In genomic region chr11:85828640-85828978, GRCh38 we compare ENCODE assay signal across 17 cellular contexts. TPM values are rescaled to one million over a fixed set of nuclear protein-coding genes. Genes with fewer than 3 reads are reported as not detected.
DNase-seq lines count a peak whose midpoint lies in the region; ATAC-seq, FAIRE-seq and TF ChIP-seq lines count a peak whose summit lies in the region.
"Had no signal": no experiment of that assay in that cellular context is flagged by ENCODE, and none has a peak within 500 bp of the region (broad histone marks: within the 10 kb centered on the region; RNA-seq: fewer than 3 reads in every experiment).

No MANE protein-coding gene starts in this region.

- CTCF ChIA-PET in CD8-positive, alpha-beta memory T cell (lab: Charles Lee) = interaction anchor here (1.2 to 1.9 kb wide), 2 partner anchors 19 to 27 kb away, joined by 3 to 8 read pairs; partner anchors contain the start of gene CCDC83

- POLR2A ChIA-PET in CD8-positive, alpha-beta memory T cell (lab: Charles Lee) = interaction anchor here (0.9 kb wide), 1 partner anchor 26 kb away, joined by 4 read pairs; the partner anchor contains the start of gene CCDC83

- H3K4me2 ChIP-seq in skeletal muscle satellite cell (ENCODE audit: low read length) = peak overlapping the region; percentile 60
- H3K4me2 ChIP-seq: GM23338 had no signal

- TF ChIP-seq CTCF in epithelial cell of esophagus (IDR thresholded peaks at IDR 0.05; ENCODE audit: insufficient read depth, low read depth, low read length, missing control alignments) = no peak

- peaks cover 0 to 2% (median 0%) of the 10 kb centered on the region in 5 donors for H3K9me3 Mint-ChIP-seq in CD8-positive, alpha-beta memory T cell
- H3K9me3 Mint-ChIP-seq: CD4-positive, CD25-positive, alpha-beta regulatory T cell; GM23338; neural crest cell; T-helper 2 cell treated with Interferon-gamma antibody and Interleukin-4, amounts not matched to agents 5 μg/mL and 100 μg/mL, for 36 hours had no signal

- H3K4me3 Mint-ChIP-seq in CD8-positive, alpha-beta memory T cell = no peak overlapping the region
- H3K4me3 Mint-ChIP-seq: CD4-positive, CD25-positive, alpha-beta regulatory T cell; GM23338; neural crest cell; T-helper 2 cell treated with Interferon-gamma antibody and Interleukin-4, amounts not matched to agents 5 μg/mL and 100 μg/mL, for 36 hours had no signal

- peak; percentile 55 for FAIRE-seq in HTR-8/SVneo (lab: Jason Lieb, UNC)

- DNase-seq in NCI-H510A treated with DMSO at 0.1 percent for 48 hours (lab: John Stamatoyannopoulos, UW) (peak; percentile 52), NCI-H510A (lab: John Stamatoyannopoulos, UW) (no peak), HTR-8/SVneo (ENCODE audit: insufficient read length, low spot score) (no peak), epithelial cell of esophagus (ENCODE audit: low read depth) (peak; percentile 49), SHP77 (lab: John Stamatoyannopoulos, UW) (no peak)
- DNase-seq in CD8-positive, alpha-beta memory T cell = no peak
- DNase-seq: activated effector memory CD4-positive, alpha-beta T cell treated with anti-CD3 and anti-CD28 coated beads, Interleukin-2, amount 50 U/mL, for 16 hours; aorta; CD4-positive, CD25-positive, alpha-beta regulatory T cell; DMS79 treated with DMSO at 0.1 percent for 48 hours; MM.1S; SIG-M5 had no signal

- no peak for ATAC-seq in GM21367 (IDR thresholded peaks at IDR 0.05; ENCODE audit: unreplicated experiment)
- ATAC-seq: GM23338 had no signal

- H3K9me3 ChIP-seq in skeletal muscle satellite cell (replicated peaks; ENCODE audit: low read length) = no peaks in the 10 kb centered on the region
- no peaks in the 10 kb centered on the region for H3K9me3 ChIP-seq in CD8-positive, alpha-beta memory T cell (ENCODE audit: low read length)

- no peak overlapping the region for H3K27ac ChIP-seq in CD8-positive, alpha-beta memory T cell (ENCODE audit: low read depth, low read length)

- peaks cover 40 to 57% (median 51%) of the 10 kb centered on the region in 3 donors for H3K4me1 Mint-ChIP-seq in CD8-positive, alpha-beta memory T cell

- no peaks in the 10 kb centered on the region for H3K36me3 Mint-ChIP-seq in CD8-positive, alpha-beta memory T cell
- H3K36me3 Mint-ChIP-seq: CD4-positive, CD25-positive, alpha-beta regulatory T cell had no signal

- H3K36me3 ChIP-seq in skeletal muscle satellite cell (ENCODE audit: insufficient read depth, low read length) = no peaks in the 10 kb centered on the region
- no peaks in the 10 kb centered on the region for H3K36me3 ChIP-seq in CD8-positive, alpha-beta memory T cell (ENCODE audit: insufficient read depth, low read length)

- H3K27me3 ChIP-seq in skeletal muscle satellite cell (ENCODE audit: control insufficient read depth, insufficient read depth, low read length) = no peaks in the 10 kb centered on the region
- H3K27me3 ChIP-seq in CD8-positive, alpha-beta memory T cell (ENCODE audit: insufficient read depth, low read length, poor library complexity, severe bottlenecking) = no peaks in the 10 kb centered on the region

- H3K4me3 ChIP-seq in epithelial cell of esophagus (ENCODE audit: low read length) (no peak overlapping the region), skeletal muscle satellite cell (ENCODE audit: low read length) (no peak overlapping the region)
- H3K4me3 ChIP-seq in CD8-positive, alpha-beta memory T cell (ENCODE audit: low read length) = no peak overlapping the region
- H3K4me3 ChIP-seq: GM23338 had no signal

- H3K27ac Mint-ChIP-seq in CD8-positive, alpha-beta memory T cell = peak overlapping the region in 4 of 8 donors; percentile 62 to 84 (median 70)
- H3K27ac Mint-ChIP-seq: GM23338; T-helper 2 cell treated with Interferon-gamma antibody and Interleukin-4, amounts not matched to agents 5 μg/mL and 100 μg/mL, for 36 hours had no signal

- H3K27me3 Mint-ChIP-seq in CD8-positive, alpha-beta memory T cell = no peaks in the 10 kb centered on the region
- H3K27me3 Mint-ChIP-seq: CD4-positive, CD25-positive, alpha-beta regulatory T cell had no signal

- peaks cover 30% of the 10 kb centered on the region for H3K4me1 ChIP-seq in skeletal muscle satellite cell (ENCODE audit: control insufficient read depth, insufficient read depth, low read length)
- peaks cover 41% of the 10 kb centered on the region for H3K4me1 ChIP-seq in CD8-positive, alpha-beta memory T cell (ENCODE audit: insufficient read depth, low read length)

- peak overlapping the region; percentile 22 for H3K9ac ChIP-seq in skeletal muscle satellite cell (ENCODE audit: low read depth, low read length)

RNA-seq across cellular contexts. Expression of gene SYTL2, which starts 17.7 kb away (rescaled TPM):
- 11.9 and 41.3 TPM in 2 replicates for total RNA-seq in skeletal muscle satellite cell (2012; rRNA removed)
- 10 to 100 TPM; 12.4 to 13.2 TPM for total RNA-seq in CD8-positive, alpha-beta memory T cell
- polyA plus RNA-seq in CD8-positive, alpha-beta memory T cell = 52.3 TPM

RNA-seq across cellular contexts. Expression of gene CCDC83, which starts 26.6 kb away (rescaled TPM):
- total RNA-seq in skeletal muscle satellite cell (2012; rRNA removed) = not detected in 2 replicates
- not detected for total RNA-seq in CD8-positive, alpha-beta memory T cell
- polyA plus RNA-seq in CD8-positive, alpha-beta memory T cell = not detected
- total RNA-seq: aorta; CD4-positive, CD25-positive, alpha-beta regulatory T cell; GM23338; neural crest cell had no signal
- polyA plus RNA-seq: aorta; CD4-positive, CD25-positive, alpha-beta regulatory T cell; GM23338 had no signal

Comparison
In these comparisons a context has a peak if more than half of its experiments do, and no peak if none do; other contexts are left out.
1. DNase-seq: peak in NCI-H510A treated with DMSO at 0.1 percent for 48 hours (single experiment) and epithelial cell of esophagus (single experiment); none in NCI-H510A (single experiment), HTR-8/SVneo (single experiment), CD8-positive, alpha-beta memory T cell (0 of 5) and SHP77 (0 of 2).